In the genomic region with DNA sequence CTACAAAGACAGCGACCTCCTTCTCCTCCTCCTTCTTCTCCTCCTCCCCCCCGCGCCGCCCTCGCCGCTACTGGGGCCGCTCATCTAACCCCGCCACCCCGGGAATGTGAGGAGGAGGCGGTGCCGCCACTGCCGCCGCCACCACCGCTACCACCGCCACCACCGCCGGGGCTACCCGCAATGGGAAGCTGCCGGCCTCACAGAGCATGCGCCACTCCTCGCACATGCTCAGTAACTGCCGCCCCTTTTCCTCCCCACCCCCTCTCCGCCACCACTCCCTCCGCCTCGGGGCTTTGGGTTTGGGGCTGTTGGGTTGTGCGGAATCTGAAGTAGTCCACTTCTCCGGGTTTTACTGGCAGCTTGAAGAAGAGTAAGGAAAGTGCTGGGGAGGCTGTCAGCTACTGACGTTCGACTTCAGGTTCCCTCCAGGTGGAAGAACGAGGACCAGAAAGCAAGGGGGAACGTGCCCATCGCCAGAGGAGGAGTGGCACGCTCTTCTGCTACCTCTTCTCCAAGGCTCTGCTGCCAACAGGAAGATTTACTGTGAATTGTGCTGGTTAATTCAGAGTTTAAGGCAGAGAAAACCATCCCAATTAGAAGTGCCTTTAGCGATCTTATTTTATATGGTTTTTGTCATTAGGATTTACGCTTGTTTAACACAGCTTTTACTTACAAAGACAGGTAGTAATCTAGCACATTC, we compare ENCODE assay signal across 1 cellular context.
TF ChIP-seq lines count a peak whose summit lies in the region.

A gene with protein sequence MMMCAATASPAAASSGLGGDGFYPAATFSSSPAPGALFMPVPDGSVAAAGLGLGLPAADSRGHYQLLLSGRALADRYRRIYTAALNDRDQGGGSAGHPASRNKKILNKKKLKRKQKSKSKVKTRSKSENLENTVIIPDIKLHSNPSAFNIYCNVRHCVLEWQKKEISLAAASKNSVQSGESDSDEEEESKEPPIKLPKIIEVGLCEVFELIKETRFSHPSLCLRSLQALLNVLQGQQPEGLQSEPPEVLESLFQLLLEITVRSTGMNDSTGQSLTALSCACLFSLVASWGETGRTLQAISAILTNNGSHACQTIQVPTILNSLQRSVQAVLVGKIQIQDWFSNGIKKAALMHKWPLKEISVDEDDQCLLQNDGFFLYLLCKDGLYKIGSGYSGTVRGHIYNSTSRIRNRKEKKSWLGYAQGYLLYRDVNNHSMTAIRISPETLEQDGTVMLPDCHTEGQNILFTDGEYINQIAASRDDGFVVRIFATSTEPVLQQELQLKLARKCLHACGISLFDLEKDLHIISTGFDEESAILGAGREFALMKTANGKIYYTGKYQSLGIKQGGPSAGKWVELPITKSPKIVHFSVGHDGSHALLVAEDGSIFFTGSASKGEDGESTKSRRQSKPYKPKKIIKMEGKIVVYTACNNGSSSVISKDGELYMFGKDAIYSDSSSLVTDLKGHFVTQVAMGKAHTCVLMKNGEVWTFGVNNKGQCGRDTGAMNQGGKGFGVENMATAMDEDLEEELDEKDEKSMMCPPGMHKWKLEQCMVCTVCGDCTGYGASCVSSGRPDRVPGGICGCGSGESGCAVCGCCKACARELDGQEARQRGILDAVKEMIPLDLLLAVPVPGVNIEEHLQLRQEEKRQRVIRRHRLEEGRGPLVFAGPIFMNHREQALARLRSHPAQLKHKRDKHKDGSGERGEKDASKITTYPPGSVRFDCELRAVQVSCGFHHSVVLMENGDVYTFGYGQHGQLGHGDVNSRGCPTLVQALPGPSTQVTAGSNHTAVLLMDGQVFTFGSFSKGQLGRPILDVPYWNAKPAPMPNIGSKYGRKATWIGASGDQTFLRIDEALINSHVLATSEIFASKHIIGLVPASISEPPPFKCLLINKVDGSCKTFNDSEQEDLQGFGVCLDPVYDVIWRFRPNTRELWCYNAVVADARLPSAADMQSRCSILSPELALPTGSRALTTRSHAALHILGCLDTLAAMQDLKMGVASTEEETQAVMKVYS (N-terminal part only) (minus strand): TSS at position 190 of the 700 bp plus-strand sequence. CDS start 319 bp downstream, outside the sequence.

TF ChIP-seq in HEK293, 187 proteins besides CTCF, POLR2A, EP300 and RAD21 (continued from another document and continues in another):
- TF ChIP-seq, protein P1, sequence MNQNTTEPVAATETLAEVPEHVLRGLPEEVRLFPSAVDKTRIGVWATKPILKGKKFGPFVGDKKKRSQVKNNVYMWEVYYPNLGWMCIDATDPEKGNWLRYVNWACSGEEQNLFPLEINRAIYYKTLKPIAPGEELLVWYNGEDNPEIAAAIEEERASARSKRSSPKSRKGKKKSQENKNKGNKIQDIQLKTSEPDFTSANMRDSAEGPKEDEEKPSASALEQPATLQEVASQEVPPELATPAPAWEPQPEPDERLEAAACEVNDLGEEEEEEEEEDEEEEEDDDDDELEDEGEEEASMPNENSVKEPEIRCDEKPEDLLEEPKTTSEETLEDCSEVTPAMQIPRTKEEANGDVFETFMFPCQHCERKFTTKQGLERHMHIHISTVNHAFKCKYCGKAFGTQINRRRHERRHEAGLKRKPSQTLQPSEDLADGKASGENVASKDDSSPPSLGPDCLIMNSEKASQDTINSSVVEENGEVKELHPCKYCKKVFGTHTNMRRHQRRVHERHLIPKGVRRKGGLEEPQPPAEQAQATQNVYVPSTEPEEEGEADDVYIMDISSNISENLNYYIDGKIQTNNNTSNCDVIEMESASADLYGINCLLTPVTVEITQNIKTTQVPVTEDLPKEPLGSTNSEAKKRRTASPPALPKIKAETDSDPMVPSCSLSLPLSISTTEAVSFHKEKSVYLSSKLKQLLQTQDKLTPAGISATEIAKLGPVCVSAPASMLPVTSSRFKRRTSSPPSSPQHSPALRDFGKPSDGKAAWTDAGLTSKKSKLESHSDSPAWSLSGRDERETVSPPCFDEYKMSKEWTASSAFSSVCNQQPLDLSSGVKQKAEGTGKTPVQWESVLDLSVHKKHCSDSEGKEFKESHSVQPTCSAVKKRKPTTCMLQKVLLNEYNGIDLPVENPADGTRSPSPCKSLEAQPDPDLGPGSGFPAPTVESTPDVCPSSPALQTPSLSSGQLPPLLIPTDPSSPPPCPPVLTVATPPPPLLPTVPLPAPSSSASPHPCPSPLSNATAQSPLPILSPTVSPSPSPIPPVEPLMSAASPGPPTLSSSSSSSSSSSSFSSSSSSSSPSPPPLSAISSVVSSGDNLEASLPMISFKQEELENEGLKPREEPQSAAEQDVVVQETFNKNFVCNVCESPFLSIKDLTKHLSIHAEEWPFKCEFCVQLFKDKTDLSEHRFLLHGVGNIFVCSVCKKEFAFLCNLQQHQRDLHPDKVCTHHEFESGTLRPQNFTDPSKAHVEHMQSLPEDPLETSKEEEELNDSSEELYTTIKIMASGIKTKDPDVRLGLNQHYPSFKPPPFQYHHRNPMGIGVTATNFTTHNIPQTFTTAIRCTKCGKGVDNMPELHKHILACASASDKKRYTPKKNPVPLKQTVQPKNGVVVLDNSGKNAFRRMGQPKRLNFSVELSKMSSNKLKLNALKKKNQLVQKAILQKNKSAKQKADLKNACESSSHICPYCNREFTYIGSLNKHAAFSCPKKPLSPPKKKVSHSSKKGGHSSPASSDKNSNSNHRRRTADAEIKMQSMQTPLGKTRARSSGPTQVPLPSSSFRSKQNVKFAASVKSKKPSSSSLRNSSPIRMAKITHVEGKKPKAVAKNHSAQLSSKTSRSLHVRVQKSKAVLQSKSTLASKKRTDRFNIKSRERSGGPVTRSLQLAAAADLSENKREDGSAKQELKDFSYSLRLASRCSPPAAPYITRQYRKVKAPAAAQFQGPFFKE (tag by site-specific recombination; IDR thresholded peaks at IDR 0.05; ENCODE audit: borderline replicate concordance) = no peak
- TF ChIP-seq ZNF423 (tag by site-specific recombination; IDR thresholded peaks at IDR 0.05) (no peak), ZNF560 (tag by site-specific recombination; IDR thresholded peaks at IDR 0.05; ENCODE audit: borderline replicate concordance) (no peak), SCRT2 (tag by site-specific recombination; IDR thresholded peaks at IDR 0.05) (no peak; the same call in 1 of the 2 replicates), ZNF571 (tag by site-specific recombination; IDR thresholded peaks at IDR 0.05) (no peak), TRIM28 (IDR thresholded peaks at IDR 0.05; ENCODE audit: borderline replicate concordance, low read length) (peak; percentile 94), MYNN (tag by site-specific recombination; IDR thresholded peaks at IDR 0.05; ENCODE audit: borderline replicate concordance) (no peak), ZNF24 (tag by site-specific recombination; IDR thresholded peaks at IDR 0.05) (peak; percentile 80; the same call in 1 of the 2 replicates), KLF8 (tag by site-specific recombination; IDR thresholded peaks at IDR 0.05) (peak; percentile 93), ZBTB1 (tag by site-specific recombination; IDR thresholded peaks at IDR 0.05) (0 out of 2 replicates have a peak, but pooled peaks have one; percentile 23), ZBTB21 (tag by site-specific recombination; IDR thresholded peaks at IDR 0.05) (no peak), ZNF777 (tag by site-specific recombination; IDR thresholded peaks at IDR 0.05; ENCODE audit: borderline replicate concordance) (no peak), ZNF518A (tag by site-specific recombination; conservative IDR thresholded peaks at IDR 0.05; ENCODE audit: low read depth) (no peak), ZNF629 (tag by site-specific recombination; IDR thresholded peaks at IDR 0.05) (peak; percentile 77), ZNF596 (tag by site-specific recombination; IDR thresholded peaks at IDR 0.05) (no peak), ZNF791 (tag by site-specific recombination; IDR thresholded peaks at IDR 0.05) (no peak), ZNF121 (tag by site-specific recombination; IDR thresholded peaks at IDR 0.05) (no peak), MZF1 (tag by site-specific recombination; IDR thresholded peaks at IDR 0.05; ENCODE audit: borderline replicate concordance) (0 out of 2 replicates have a peak, but pooled peaks have one; percentile 46)
- TF ChIP-seq, protein P2, sequence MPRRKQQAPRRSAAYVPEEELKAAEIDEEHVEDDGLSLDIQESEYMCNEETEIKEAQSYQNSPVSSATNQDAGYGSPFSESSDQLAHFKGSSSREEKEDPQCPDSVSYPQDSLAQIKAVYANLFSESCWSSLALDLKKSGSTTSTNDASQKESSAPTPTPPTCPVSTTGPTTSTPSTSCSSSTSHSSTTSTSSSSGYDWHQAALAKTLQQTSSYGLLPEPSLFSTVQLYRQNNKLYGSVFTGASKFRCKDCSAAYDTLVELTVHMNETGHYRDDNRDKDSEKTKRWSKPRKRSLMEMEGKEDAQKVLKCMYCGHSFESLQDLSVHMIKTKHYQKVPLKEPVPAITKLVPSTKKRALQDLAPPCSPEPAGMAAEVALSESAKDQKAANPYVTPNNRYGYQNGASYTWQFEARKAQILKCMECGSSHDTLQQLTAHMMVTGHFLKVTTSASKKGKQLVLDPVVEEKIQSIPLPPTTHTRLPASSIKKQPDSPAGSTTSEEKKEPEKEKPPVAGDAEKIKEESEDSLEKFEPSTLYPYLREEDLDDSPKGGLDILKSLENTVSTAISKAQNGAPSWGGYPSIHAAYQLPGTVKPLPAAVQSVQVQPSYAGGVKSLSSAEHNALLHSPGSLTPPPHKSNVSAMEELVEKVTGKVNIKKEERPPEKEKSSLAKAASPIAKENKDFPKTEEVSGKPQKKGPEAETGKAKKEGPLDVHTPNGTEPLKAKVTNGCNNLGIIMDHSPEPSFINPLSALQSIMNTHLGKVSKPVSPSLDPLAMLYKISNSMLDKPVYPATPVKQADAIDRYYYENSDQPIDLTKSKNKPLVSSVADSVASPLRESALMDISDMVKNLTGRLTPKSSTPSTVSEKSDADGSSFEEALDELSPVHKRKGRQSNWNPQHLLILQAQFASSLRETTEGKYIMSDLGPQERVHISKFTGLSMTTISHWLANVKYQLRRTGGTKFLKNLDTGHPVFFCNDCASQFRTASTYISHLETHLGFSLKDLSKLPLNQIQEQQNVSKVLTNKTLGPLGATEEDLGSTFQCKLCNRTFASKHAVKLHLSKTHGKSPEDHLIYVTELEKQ (tag by site-specific recombination; IDR thresholded peaks at IDR 0.05; ENCODE audit: borderline replicate concordance) = peak; percentile 65; the same call in 1 of the 2 replicates
- TF ChIP-seq, protein P3, sequence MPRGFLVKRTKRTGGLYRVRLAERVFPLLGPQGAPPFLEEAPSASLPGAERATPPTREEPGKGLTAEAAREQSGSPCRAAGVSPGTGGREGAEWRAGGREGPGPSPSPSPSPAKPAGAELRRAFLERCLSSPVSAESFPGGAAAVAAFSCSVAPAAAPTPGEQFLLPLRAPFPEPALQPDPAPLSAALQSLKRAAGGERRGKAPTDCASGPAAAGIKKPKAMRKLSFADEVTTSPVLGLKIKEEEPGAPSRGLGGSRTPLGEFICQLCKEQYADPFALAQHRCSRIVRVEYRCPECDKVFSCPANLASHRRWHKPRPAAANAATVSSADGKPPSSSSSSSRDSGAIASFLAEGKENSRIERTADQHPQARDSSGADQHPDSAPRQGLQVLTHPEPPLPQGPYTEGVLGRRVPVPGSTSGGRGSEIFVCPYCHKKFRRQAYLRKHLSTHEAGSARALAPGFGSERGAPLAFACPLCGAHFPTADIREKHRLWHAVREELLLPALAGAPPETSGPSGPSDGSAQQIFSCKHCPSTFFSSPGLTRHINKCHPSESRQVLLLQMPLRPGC (tag by site-specific recombination; IDR thresholded peaks at IDR 0.05) = 0 out of 2 replicates have a peak, but pooled peaks have one; percentile 16
- TF ChIP-seq, protein P4, sequence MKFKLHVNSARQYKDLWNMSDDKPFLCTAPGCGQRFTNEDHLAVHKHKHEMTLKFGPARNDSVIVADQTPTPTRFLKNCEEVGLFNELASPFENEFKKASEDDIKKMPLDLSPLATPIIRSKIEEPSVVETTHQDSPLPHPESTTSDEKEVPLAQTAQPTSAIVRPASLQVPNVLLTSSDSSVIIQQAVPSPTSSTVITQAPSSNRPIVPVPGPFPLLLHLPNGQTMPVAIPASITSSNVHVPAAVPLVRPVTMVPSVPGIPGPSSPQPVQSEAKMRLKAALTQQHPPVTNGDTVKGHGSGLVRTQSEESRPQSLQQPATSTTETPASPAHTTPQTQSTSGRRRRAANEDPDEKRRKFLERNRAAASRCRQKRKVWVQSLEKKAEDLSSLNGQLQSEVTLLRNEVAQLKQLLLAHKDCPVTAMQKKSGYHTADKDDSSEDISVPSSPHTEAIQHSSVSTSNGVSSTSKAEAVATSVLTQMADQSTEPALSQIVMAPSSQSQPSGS (tag by site-specific recombination; IDR thresholded peaks at IDR 0.05; ENCODE audit: low read depth) = 0 out of 2 replicates have a peak, but pooled peaks have one; percentile 8
- TF ChIP-seq, protein P5, sequence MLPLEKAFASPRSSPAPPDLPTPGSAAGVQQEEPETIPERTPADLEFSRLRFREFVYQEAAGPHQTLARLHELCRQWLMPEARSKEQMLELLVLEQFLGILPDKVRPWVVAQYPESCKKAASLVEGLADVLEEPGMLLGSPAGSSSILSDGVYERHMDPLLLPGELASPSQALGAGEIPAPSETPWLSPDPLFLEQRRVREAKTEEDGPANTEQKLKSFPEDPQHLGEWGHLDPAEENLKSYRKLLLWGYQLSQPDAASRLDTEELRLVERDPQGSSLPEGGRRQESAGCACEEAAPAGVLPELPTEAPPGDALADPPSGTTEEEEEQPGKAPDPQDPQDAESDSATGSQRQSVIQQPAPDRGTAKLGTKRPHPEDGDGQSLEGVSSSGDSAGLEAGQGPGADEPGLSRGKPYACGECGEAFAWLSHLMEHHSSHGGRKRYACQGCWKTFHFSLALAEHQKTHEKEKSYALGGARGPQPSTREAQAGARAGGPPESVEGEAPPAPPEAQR (tag by site-specific recombination; IDR thresholded peaks at IDR 0.05) = no peak
